Comparison of ENCODE assay signal across 8 cellular contexts in genomic region chr12:121060149-121061001, GRCh38. TPM values are rescaled to one million over a fixed set of nuclear protein-coding genes. Genes with fewer than 3 reads are reported as not detected.
A peak's percentile ranks its signal among the peaks of the same experiment; 100 is the strongest.
DNase-seq lines count a peak whose midpoint lies in the region; ATAC-seq and TF ChIP-seq lines count a peak whose summit lies in the region.

No MANE protein-coding gene starts in this region.

- DNase-seq in EL (peak; percentile 69), HT-29 (ENCODE audit: low spot score) (peak; percentile 47), SK-MEL-5 (ENCODE audit: low read depth, low spot score) (peak; percentile 85), heart left ventricle (peak in 3 of 5 donors; percentile 37 to 50 (median 43)), retina (peak; percentile 23), omental fat pad (ENCODE audit: low spot score) (no peak)
- DNase-seq in activated naive CD8-positive, alpha-beta T cell treated with anti-CD3 and anti-CD28 coated beads for 36 hours, result peak; percentile 53

- peak overlapping the region; percentile 17 to 89 (median 70) for H3K27ac ChIP-seq in heart left ventricle

- no peaks in the 10 kb centered on the region for H3K9me3 Mint-ChIP-seq in activated naive CD8-positive, alpha-beta T cell treated with anti-CD3 and anti-CD28 coated beads for 36 hours

- no peaks in the 10 kb centered on the region for H3K36me3 ChIP-seq in heart left ventricle

- peak; percentile 26 to 57 (median 44) for TF ChIP-seq CTCF in heart left ventricle (IDR thresholded peaks at IDR 0.05)
- no peak for TF ChIP-seq CTCF in omental fat pad (IDR thresholded peaks at IDR 0.05)

- peaks cover 0 to 13% (median 3%) of the 10 kb centered on the region in 12 donors for H3K4me1 ChIP-seq in heart left ventricle

- H3K36me3 Mint-ChIP-seq in activated naive CD8-positive, alpha-beta T cell treated with anti-CD3 and anti-CD28 coated beads for 36 hours, result no peaks in the 10 kb centered on the region

- no peaks in the 10 kb centered on the region for H3K27me3 Mint-ChIP-seq in activated naive CD8-positive, alpha-beta T cell treated with anti-CD3 and anti-CD28 coated beads for 36 hours

- in situ Hi-C loops in SK-MEL-5 (cut with HindIII; ENCODE audit: low pct_unique_long_range_greater_than_20kb, low sequenced_read_pairs), result no loop called here

- H3K4me3 ChIP-seq in heart left ventricle, result peak overlapping the region in 10 of 12 donors; percentile 1 to 54 (median 40)

- peak overlapping the region; percentile 86 for H3K27ac Mint-ChIP-seq in activated naive CD8-positive, alpha-beta T cell treated with anti-CD3 and anti-CD28 coated beads for 36 hours

- no peak for TF ChIP-seq POLR2A in heart left ventricle (IDR thresholded peaks at IDR 0.05)

- H3K9me3 ChIP-seq in heart left ventricle, result no peaks in the 10 kb centered on the region

- H3K27me3 ChIP-seq in heart left ventricle, result no peaks in the 10 kb centered on the region

- intact Hi-C loops in heart left ventricle (cut with DNase I), result loop anchor here (1.0 to 10.0 kb wide), 6 partner anchors 36 to 172 kb away; no protein-coding TSS in a partner anchor

- 42 to 54% (median 48%) methylated on average over 16 of the region's 16 CpGs for WGBS in heart left ventricle, 4 donors

- H3K4me3 Mint-ChIP-seq in activated naive CD8-positive, alpha-beta T cell treated with anti-CD3 and anti-CD28 coated beads for 36 hours, result peak overlapping the region; percentile 68

- peak; percentile 80 for ATAC-seq in GM21360 (IDR thresholded peaks at IDR 0.05; ENCODE audit: unreplicated experiment)
- peak; percentile 65 to 95 (median 81) for ATAC-seq in heart left ventricle
- ATAC-seq in omental fat pad (ENCODE audit: low FRiP score), result no peak

- peaks cover 12% of the 10 kb centered on the region for H3K4me1 Mint-ChIP-seq in activated naive CD8-positive, alpha-beta T cell treated with anti-CD3 and anti-CD28 coated beads for 36 hours

RNA-seq across cellular contexts. Expression of gene OASL, which starts 21.3 kb away (rescaled TPM):
- total RNA-seq in HT-29 (2014; rRNA removed; shearing (Covaris generic)), result 17.4 and 18.0 TPM in 2 replicates
- total RNA-seq in SK-MEL-5 (2014; rRNA removed; shearing (Covaris generic)), result 0.26 and 0.35 TPM in 2 replicates
- polyA plus RNA-seq in SK-MEL-5 (2015; cell fraction: cytosol; rRNA removed), result 0.10 and 0.13 TPM in 2 replicates
- polyA plus RNA-seq in SK-MEL-5 (2015; cell fraction: nucleus; rRNA removed), result not detected in 2 replicates
- 10 to 100 TPM; 16.9 to 17.2 TPM for total RNA-seq in activated naive CD8-positive, alpha-beta T cell treated with anti-CD3 and anti-CD28 coated beads for 36 hours
- total RNA-seq in heart left ventricle (1 to 10 TPM in 2 of 9 donors, under 1 TPM in 6, not detected in 1; 0.32 to 5.0 (median 0.61) TPM), omental fat pad (1 to 10 TPM in 2 of 4 donors, under 1 TPM in 2; 0.65 to 5.6 (median 2.1) TPM)
- polyA plus RNA-seq in heart left ventricle, result under 1 TPM; 0.42 to 0.57 TPM

RNA-seq across cellular contexts. Expression of gene C12orf43, which starts 44.1 kb away (rescaled TPM):
- 10.9 and 18.9 TPM in 2 replicates for total RNA-seq in HT-29 (2014; rRNA removed; shearing (Covaris generic))
- 24.0 and 25.4 TPM in 2 replicates for total RNA-seq in SK-MEL-5 (2014; rRNA removed; shearing (Covaris generic))
- polyA plus RNA-seq in SK-MEL-5 (2015; cell fraction: cytosol; rRNA removed), result 18.4 and 21.7 TPM in 2 replicates
- polyA plus RNA-seq in SK-MEL-5 (2015; cell fraction: nucleus; rRNA removed), result 8.7 and 17.7 TPM in 2 replicates
- 10 to 100 TPM; 32.4 to 35.8 TPM for total RNA-seq in activated naive CD8-positive, alpha-beta T cell treated with anti-CD3 and anti-CD28 coated beads for 36 hours
- total RNA-seq in heart left ventricle (10 to 100 TPM in 3 of 9 donors, 1 to 10 TPM in 6; 7.2 to 16.0 (median 9.2) TPM), omental fat pad (10 to 100 TPM in 3 of 4 donors, 1 to 10 TPM in 1; 7.3 to 16.0 (median 14.1) TPM)
- 10 to 100 TPM in 1 of 2 donors, 1 to 10 TPM in 1; 5.9 to 16.3 TPM for polyA plus RNA-seq in heart left ventricle

Comparison
In these comparisons a context has a peak if more than half of its experiments do, and no peak if none do; other contexts are left out.
1. CTCF ChIP-seq: peak in heart left ventricle (12 of 12); none in omental fat pad (0 of 3).